In the genomic region with DNA sequence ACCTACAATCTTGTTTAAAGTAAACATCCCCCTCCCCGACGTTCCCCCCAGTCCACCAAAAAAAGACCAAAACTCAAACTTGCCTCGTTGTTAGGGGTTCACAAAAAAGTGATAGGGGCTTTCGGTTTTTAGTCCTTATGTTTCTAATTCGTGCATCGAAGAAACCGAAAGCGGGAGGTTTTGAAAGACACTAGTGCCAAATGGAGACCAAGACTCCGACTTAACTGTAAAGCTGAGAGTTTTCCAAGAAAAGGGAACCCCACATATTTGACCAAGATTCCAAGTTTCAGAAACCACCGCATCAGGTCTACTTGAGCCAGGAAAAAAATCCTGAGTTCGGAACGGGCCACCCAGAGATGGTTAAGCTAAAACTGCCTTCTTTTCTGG, we compare ENCODE assay signal across 8 cellular contexts. TPM values are rescaled to one million over a fixed set of nuclear protein-coding genes. Genes with fewer than 3 reads are reported as not detected.
DNase-seq lines count a peak whose midpoint lies in the region; ATAC-seq and TF ChIP-seq lines count a peak whose summit lies in the region.

No MANE protein-coding gene starts in this region.

- H3K79me2 ChIP-seq in neural cell (replicated peaks; ENCODE audit: insufficient read depth, low read length): peaks cover 70% of the 10 kb centered on the region

- H4K20me1 ChIP-seq in neural cell (ENCODE audit: insufficient read depth): no peaks in the 10 kb centered on the region

- peak overlapping the region; percentile 65 for H3K4me2 ChIP-seq in neural cell (ENCODE audit: low read length)

- H2AFZ ChIP-seq in neural cell (ENCODE audit: low read depth, low read length): peak overlapping the region; percentile 79

- no peak for TF ChIP-seq EP300 in neural cell (conservative IDR thresholded peaks at IDR 0.05; ENCODE audit: poor library complexity, severe bottlenecking)

- H3K27ac ChIP-seq in CD4-positive, alpha-beta T cell (ENCODE audit: low read depth, low read length): peak overlapping the region; percentile 74
- peak overlapping the region; percentile 56 for H3K27ac ChIP-seq in neural cell (ENCODE audit: low read length)

- no peak for DNase-seq in CD4-positive, alpha-beta T cell
- DNase-seq in NAMALWA (ENCODE audit: low spot score): peak; percentile 70
- DNase-seq in medulla oblongata (ENCODE audit: extremely low spot score): no peak

- no peaks in the 10 kb centered on the region for H3K9me3 ChIP-seq in CD4-positive, alpha-beta T cell (ENCODE audit: control insufficient read depth, low read length)
- H3K9me3 ChIP-seq in neural cell (ENCODE audit: low read length): no peaks in the 10 kb centered on the region

- no peak for ATAC-seq in CD4-positive, alpha-beta T cell (ENCODE audit: poor library complexity)
- ATAC-seq in HG03354 (IDR thresholded peaks at IDR 0.05; ENCODE audit: poor library complexity, severe bottlenecking, unreplicated experiment): no peak
- no peak for ATAC-seq in GM18519 (IDR thresholded peaks at IDR 0.05; ENCODE audit: low FRiP score, unreplicated experiment)
- ATAC-seq in GM18858 (IDR thresholded peaks at IDR 0.05; ENCODE audit: unreplicated experiment): no peak

- H3K4me3 Mint-ChIP-seq in CD4-positive, alpha-beta T cell: peak overlapping the region; percentile 92
- peak overlapping the region; percentile 99 for H3K4me3 Mint-ChIP-seq in dendritic cell treated with granulocyte-macrophage colony-stimulating factor and Interleukin-4, amounts not matched to agents 40 ng/mL and 50 ng/mL, for 4 days

- TF ChIP-seq CTCF in CD4-positive, alpha-beta T cell (IDR thresholded peaks at IDR 0.05): no peak
- TF ChIP-seq CTCF in neural cell (IDR thresholded peaks at IDR 0.05; ENCODE audit: poor library complexity, severe bottlenecking): no peak

- no peaks in the 10 kb centered on the region for H3K9me2 ChIP-seq in neural cell (ENCODE audit: insufficient read depth, low read length)

- no peaks in the 10 kb centered on the region for H3K27me3 Mint-ChIP-seq in CD4-positive, alpha-beta T cell
- no peaks in the 10 kb centered on the region for H3K27me3 Mint-ChIP-seq in dendritic cell treated with granulocyte-macrophage colony-stimulating factor and Interleukin-4, amounts not matched to agents 40 ng/mL and 50 ng/mL, for 4 days

- CTCF ChIA-PET in CD4-positive, alpha-beta T cell (lab: Charles Lee): interaction anchor here (1.9 to 2.2 kb wide), 3 partner anchors 10 to 651 kb away, joined by 5 to 12 read pairs (median 5); a partner anchor contains a TSS

- POLR2A ChIA-PET in CD4-positive, alpha-beta T cell (lab: Charles Lee): interaction anchor here (0.8 to 2.5 kb wide), 16 partner anchors 8 to 1642 kb away, joined by 3 to 79 read pairs (median 8); a partner anchor contains a TSS

- H3K27me3 ChIP-seq in CD4-positive, alpha-beta T cell (ENCODE audit: control insufficient read depth, insufficient read depth, low read length): no peaks in the 10 kb centered on the region
- H3K27me3 ChIP-seq in neural cell (ENCODE audit: insufficient read depth, low read depth, low read length): no peaks in the 10 kb centered on the region

- TF ChIP-seq RAD21 in neural cell (conservative IDR thresholded peaks at IDR 0.05): no peak

- peak overlapping the region; percentile 81 for H3K9ac ChIP-seq in neural cell (ENCODE audit: low read length)

- H3K9me3 Mint-ChIP-seq in CD4-positive, alpha-beta T cell: no peaks in the 10 kb centered on the region
- H3K9me3 Mint-ChIP-seq in dendritic cell treated with granulocyte-macrophage colony-stimulating factor and Interleukin-4, amounts not matched to agents 40 ng/mL and 50 ng/mL, for 4 days: no peaks in the 10 kb centered on the region

- intact Hi-C loops in CD4-positive, alpha-beta T cell (cut with DNase I, micrococcal nuclease): loop anchor here (1.0 to 5.0 kb wide), 3 partner anchors 18 to 996 kb away; a partner anchor contains a TSS
- intact Hi-C loops in dendritic cell treated with granulocyte-macrophage colony-stimulating factor and Interleukin-4, amounts not matched to agents 40 ng/mL and 50 ng/mL, for 4 days (cut with micrococcal nuclease): loop anchor here (10.0 kb wide), 1 partner anchor 793 kb away; a partner anchor contains a TSS

- H3K36me3 ChIP-seq in neural cell (ENCODE audit: insufficient read depth, low read length): peaks cover 6% of the 10 kb centered on the region

- no peaks in the 10 kb centered on the region for H3F3A ChIP-seq in neural cell (ENCODE audit: insufficient read depth, low read length, poor library complexity, severe bottlenecking)

- H3K4me3 ChIP-seq in neural cell (ENCODE audit: low read length): peak overlapping the region; percentile 78

- peak overlapping the region; percentile 92 for H3K27ac Mint-ChIP-seq in CD4-positive, alpha-beta T cell
- H3K27ac Mint-ChIP-seq in dendritic cell treated with granulocyte-macrophage colony-stimulating factor and Interleukin-4, amounts not matched to agents 40 ng/mL and 50 ng/mL, for 4 days: peak overlapping the region; percentile 95

- H3K4me1 Mint-ChIP-seq in CD4-positive, alpha-beta T cell (ENCODE audit: low read depth): peaks cover 83% of the 10 kb centered on the region
- H3K4me1 Mint-ChIP-seq in dendritic cell treated with granulocyte-macrophage colony-stimulating factor and Interleukin-4, amounts not matched to agents 40 ng/mL and 50 ng/mL, for 4 days (ENCODE audit: low read depth): peaks cover 35% of the 10 kb centered on the region

- H3K36me3 Mint-ChIP-seq in CD4-positive, alpha-beta T cell (ENCODE audit: low read depth): peaks cover 58% of the 10 kb centered on the region
- peaks cover 29% of the 10 kb centered on the region for H3K36me3 Mint-ChIP-seq in dendritic cell treated with granulocyte-macrophage colony-stimulating factor and Interleukin-4, amounts not matched to agents 40 ng/mL and 50 ng/mL, for 4 days (ENCODE audit: low read depth)

TF ChIP-seq in neural cell, 6 proteins besides CTCF, POLR2A, EP300 and RAD21:
- no peak for TF ChIP-seq SMC3 (conservative IDR thresholded peaks at IDR 0.05; ENCODE audit: poor library complexity)
- no peak for TF ChIP-seq EZH2 (IDR thresholded peaks at IDR 0.05; ENCODE audit: borderline replicate concordance, insufficient read depth, low read length, poor library complexity, severe bottlenecking)
- TF ChIP-seq, protein P1, sequence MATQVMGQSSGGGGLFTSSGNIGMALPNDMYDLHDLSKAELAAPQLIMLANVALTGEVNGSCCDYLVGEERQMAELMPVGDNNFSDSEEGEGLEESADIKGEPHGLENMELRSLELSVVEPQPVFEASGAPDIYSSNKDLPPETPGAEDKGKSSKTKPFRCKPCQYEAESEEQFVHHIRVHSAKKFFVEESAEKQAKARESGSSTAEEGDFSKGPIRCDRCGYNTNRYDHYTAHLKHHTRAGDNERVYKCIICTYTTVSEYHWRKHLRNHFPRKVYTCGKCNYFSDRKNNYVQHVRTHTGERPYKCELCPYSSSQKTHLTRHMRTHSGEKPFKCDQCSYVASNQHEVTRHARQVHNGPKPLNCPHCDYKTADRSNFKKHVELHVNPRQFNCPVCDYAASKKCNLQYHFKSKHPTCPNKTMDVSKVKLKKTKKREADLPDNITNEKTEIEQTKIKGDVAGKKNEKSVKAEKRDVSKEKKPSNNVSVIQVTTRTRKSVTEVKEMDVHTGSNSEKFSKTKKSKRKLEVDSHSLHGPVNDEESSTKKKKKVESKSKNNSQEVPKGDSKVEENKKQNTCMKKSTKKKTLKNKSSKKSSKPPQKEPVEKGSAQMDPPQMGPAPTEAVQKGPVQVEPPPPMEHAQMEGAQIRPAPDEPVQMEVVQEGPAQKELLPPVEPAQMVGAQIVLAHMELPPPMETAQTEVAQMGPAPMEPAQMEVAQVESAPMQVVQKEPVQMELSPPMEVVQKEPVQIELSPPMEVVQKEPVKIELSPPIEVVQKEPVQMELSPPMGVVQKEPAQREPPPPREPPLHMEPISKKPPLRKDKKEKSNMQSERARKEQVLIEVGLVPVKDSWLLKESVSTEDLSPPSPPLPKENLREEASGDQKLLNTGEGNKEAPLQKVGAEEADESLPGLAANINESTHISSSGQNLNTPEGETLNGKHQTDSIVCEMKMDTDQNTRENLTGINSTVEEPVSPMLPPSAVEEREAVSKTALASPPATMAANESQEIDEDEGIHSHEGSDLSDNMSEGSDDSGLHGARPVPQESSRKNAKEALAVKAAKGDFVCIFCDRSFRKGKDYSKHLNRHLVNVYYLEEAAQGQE (IDR thresholded peaks at IDR 0.05; ENCODE audit: borderline replicate concordance): no peak

RNA-seq across cellular contexts. Expression of a gene that starts 0.5 kb away (rescaled TPM):
- 10 to 100 TPM; 38.8 to 41.0 TPM for total RNA-seq in CD4-positive, alpha-beta T cell
- polyA plus RNA-seq in neural cell: 191 and 225 TPM in 2 replicates
- polyA minus RNA-seq in neural cell: 59.6 and 80.5 TPM in 2 replicates

RNA-seq across cellular contexts. Expression of a gene that starts 0.7 kb away (rescaled TPM):
- 10 to 100 TPM; 57.1 to 60.7 TPM for total RNA-seq in CD4-positive, alpha-beta T cell
- polyA plus RNA-seq in neural cell: 186 and 193 TPM in 2 replicates
- polyA minus RNA-seq in neural cell: 56.5 and 74.1 TPM in 2 replicates

RNA-seq across cellular contexts. Expression of a gene that starts 19.6 kb away (rescaled TPM):
- 1 to 10 TPM; 2.1 to 3.7 TPM for total RNA-seq in CD4-positive, alpha-beta T cell
- 3.9 and 5.0 TPM in 2 replicates for polyA plus RNA-seq in neural cell
- polyA minus RNA-seq in neural cell: 18.7 and 24.0 TPM in 2 replicates
